Comparison of ENCODE assay signal across 12 cellular contexts in the genomic region with DNA sequence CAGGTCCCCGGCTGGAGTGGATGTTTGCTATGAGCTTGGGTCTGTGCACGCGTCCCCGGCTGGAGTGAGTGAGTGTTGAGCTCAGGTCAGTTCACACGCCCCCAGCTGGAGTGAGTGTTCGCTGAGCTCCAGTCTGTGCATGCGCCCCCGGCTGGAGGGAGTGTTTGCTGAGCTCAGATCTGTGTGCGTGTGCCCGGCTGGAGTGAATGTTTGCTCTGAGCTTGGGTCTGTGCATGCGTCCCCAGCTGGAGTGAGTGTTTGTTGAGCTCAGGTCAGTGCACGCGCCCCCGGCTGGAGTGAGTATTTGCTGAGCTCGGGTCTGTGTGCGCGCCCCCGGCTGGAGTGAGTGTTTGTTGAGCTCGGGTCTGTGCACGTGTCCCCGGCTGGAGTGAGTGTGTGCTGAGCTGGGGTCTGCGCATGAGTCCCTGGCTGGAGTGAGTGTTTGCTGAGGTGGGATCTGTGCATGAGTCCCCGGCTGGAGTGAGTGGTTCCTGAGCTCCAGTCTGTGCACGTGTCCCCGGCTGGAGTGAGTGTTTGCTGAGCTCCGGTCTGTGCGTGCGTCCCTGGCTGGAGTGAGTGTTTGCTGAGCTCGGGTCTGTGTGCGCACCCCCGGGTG.
DNase-seq lines count a peak whose midpoint lies in the region; FAIRE-seq and TF ChIP-seq lines count a peak whose summit lies in the region.
"Had no signal": no experiment of that assay in that cellular context is flagged by ENCODE, and none has a peak within 500 bp of the region (broad histone marks: within the 10 kb centered on the region; RNA-seq: fewer than 3 reads in every experiment).

No MANE protein-coding gene starts in this region.

- H3K4me1 ChIP-seq in cardiac muscle cell (ENCODE audit: low read depth), result peaks cover 6% of the 10 kb centered on the region
- H3K4me1 ChIP-seq in right atrium auricular region, result peaks cover 0 to 9% of the 10 kb centered on the region in 2 donors
- peaks cover 10% of the 10 kb centered on the region for H3K4me1 ChIP-seq in testis

- TF ChIP-seq POLR2A in testis (IDR thresholded peaks at IDR 0.05), result no peak

- intact Hi-C loops in testis (cut with DNase I; ENCODE audit: low total_unique reads), result no loop called here

- TF ChIP-seq CTCF in cardiac muscle cell (IDR thresholded peaks at IDR 0.05; ENCODE audit: low read depth, low read length) (no peak), right atrium auricular region (IDR thresholded peaks at IDR 0.05) (no peak), testis (IDR thresholded peaks at IDR 0.05) (no peak)

- no peaks in the 10 kb centered on the region for H3K9me3 ChIP-seq in cardiac muscle cell (ENCODE audit: low read depth)
- no peaks in the 10 kb centered on the region for H3K9me3 ChIP-seq in right atrium auricular region
- no peaks in the 10 kb centered on the region for H3K9me3 ChIP-seq in testis
- H3K9me3 ChIP-seq: Peyer's patch had no signal

- H3K27ac ChIP-seq in cardiac muscle cell (no peak overlapping the region), right atrium auricular region (no peak overlapping the region), testis (no peak overlapping the region)
- H3K27ac ChIP-seq: coronary artery, foreskin keratinocyte, Peyer's patch had no signal

- H3K4me3 ChIP-seq in cardiac muscle cell (no peak overlapping the region), right atrium auricular region (no peak overlapping the region), testis (no peak overlapping the region)
- H3K4me3 ChIP-seq: coronary artery, Peyer's patch had no signal

- H3K27me3 ChIP-seq in cardiac muscle cell (no peaks in the 10 kb centered on the region), right atrium auricular region (no peaks in the 10 kb centered on the region), testis (no peaks in the 10 kb centered on the region)
- H3K27me3 ChIP-seq: foreskin keratinocyte, Peyer's patch had no signal

- WGBS in testis, 2 donors, result 64 to 70% methylated on average over 22 of the region's 31 CpGs

- DNase-seq in cardiac muscle cell (ENCODE audit: low read depth in 1 of 2, low spot score in 1 of 2) (peak; percentile 50 to 52), right atrium auricular region (ENCODE audit: low spot score) (no peak), brain pericyte (ENCODE audit: low read depth, low spot score) (peak; percentile 44), iPS DF 4.7 (ENCODE audit: extremely low read depth, low spot score) (peak; percentile 79), testis (peak; percentile 25), HUDEP-2 (lab: John Stamatoyannopoulos, UW; ENCODE audit: unreplicated experiment in 76 of 76) (no peak), RCC 7860 (ENCODE audit: low spot score) (no peak), NCI-H2196 (lab: John Stamatoyannopoulos, UW; ENCODE audit: unreplicated experiment) (no peak)
- DNase-seq: foreskin keratinocyte, NCI-H2171, Peyer's patch had no signal

- no peak for FAIRE-seq in RCC 7860 (lab: Jason Lieb, UNC)

- H3K36me3 ChIP-seq in cardiac muscle cell (no peaks in the 10 kb centered on the region), right atrium auricular region (no peaks in the 10 kb centered on the region), testis (ENCODE audit: low read depth, missing control alignments) (no peaks in the 10 kb centered on the region)
- H3K36me3 ChIP-seq: Peyer's patch had no signal

Comparison
In these comparisons a context has a peak if more than half of its experiments do, and no peak if none do; other contexts are left out.
1. DNase-seq: peak in cardiac muscle cell (2 of 2), brain pericyte (single experiment), iPS DF 4.7 (single experiment) and testis (single experiment); none in right atrium auricular region (single experiment), HUDEP-2 (0 of 76), RCC 7860 (single experiment) and NCI-H2196 (single experiment).